ENCODE assay signal across 8 cellular contexts in the genomic region with DNA sequence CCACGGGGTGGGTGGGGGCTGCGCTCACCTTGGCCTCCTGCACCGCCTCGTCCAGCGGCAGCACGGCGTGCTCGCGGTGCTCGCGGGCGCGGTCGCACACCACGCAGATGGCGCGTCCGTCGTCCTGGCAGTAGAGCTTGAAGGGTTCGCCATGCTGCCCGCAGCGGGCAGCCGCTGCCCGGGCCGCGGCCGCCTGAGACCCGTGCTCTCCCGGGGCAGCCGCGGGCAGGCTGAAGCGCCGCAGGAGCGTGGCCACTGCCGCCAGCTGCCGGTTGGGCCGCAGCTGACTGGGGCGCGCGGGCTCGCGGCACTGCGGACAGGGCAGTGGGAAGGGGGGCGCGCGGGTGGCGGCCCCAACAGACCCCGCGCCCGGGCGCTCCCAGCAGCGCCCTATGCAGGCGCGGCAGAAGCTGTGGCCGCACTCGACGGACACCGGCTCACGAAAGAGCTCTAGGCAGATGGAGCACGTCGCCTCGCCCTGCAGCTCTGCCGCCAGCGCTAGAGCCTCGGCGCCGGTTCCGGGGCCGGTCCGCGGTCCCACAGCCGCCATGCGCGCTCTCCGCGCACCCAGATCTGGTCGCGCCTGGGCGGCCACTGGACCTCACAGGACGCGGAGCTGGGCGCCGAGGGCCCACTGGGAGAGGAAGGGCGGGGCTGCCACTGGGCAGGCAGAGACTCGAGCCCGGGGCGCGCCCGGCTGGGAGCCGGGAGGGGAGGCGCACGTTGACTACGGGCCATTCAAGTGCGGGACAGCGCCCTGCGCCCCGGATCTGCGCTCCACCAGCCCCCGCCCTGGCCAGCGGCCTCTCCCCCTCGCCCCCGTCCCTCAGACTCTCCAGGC.
DNase-seq lines count a peak whose midpoint lies in the region; ATAC-seq lines count a peak whose summit lies in the region.

A gene (minus strand): TSS at position 636 of the 841 bp plus-strand sequence. CDS start 86 bp downstream, at position 550.

- peak within 1 kb of the TSS; percentile 87 for H3K4me3 Mint-ChIP-seq in stimulated activated naive B cell treated with anti-CD40 and anti-IgM and Interleukin-4, amounts not matched to agents 10 μg/mL and 1 μg/mL and 100 μg/mL, for 72 hours

- H3K4me1 ChIP-seq in ACC112 (ENCODE audit: control insufficient read depth, insufficient read depth, low read length, unreplicated experiment) (peaks cover 4% of the 10 kb centered on the region), HUES48 (ENCODE audit: control insufficient read depth, insufficient read depth, low read length) (peaks cover 11% of the 10 kb centered on the region)

- peaks cover 45 to 60% of the 10 kb centered on the region in 2 donors for H3K4me1 Mint-ChIP-seq in stimulated activated naive B cell treated with anti-CD40 and anti-IgM and Interleukin-4, amounts not matched to agents 10 μg/mL and 1 μg/mL and 100 μg/mL, for 72 hours

- no peaks in the 10 kb centered on the region for H3K79me2 ChIP-seq in ACC112 (ENCODE audit: control insufficient read depth, insufficient read depth, low read length, unreplicated experiment)

- peak; percentile 56 for DNase-seq in astrocyte of the hippocampus (ENCODE audit: low read depth, low spot score)
- DNase-seq in islet precursor cell, result peak; percentile 68
- no peak for DNase-seq in stimulated activated naive B cell treated with anti-CD40 and anti-IgM and Interleukin-4, amounts not matched to agents 10 μg/mL and 1 μg/mL and 100 μg/mL, for 72 hours
- DNase-seq in epidermal melanocyte (ENCODE audit: insufficient read length, low spot score), result no peak
- no peak for DNase-seq in germinal center (ENCODE audit: low spot score)
- no peak for DNase-seq in SW 1271 (lab: John Stamatoyannopoulos, UW)

- H3K9ac ChIP-seq in HUES48 (ENCODE audit: low read depth, low read length), result no peak within 1 kb of the TSS

- H3K27me3 Mint-ChIP-seq in stimulated activated naive B cell treated with anti-CD40 and anti-IgM and Interleukin-4, amounts not matched to agents 10 μg/mL and 1 μg/mL and 100 μg/mL, for 72 hours, result peaks cover 30% of the 10 kb centered on the region in 2 donors

- H3K36me3 ChIP-seq in ACC112 (ENCODE audit: insufficient read depth, low read length) (no peaks in the 10 kb centered on the region), HUES48 (ENCODE audit: control insufficient read depth, insufficient read depth, low read length) (no peaks in the 10 kb centered on the region)

- peak within 1 kb of the TSS; percentile 99 for H3K27ac Mint-ChIP-seq in stimulated activated naive B cell treated with anti-CD40 and anti-IgM and Interleukin-4, amounts not matched to agents 10 μg/mL and 1 μg/mL and 100 μg/mL, for 72 hours

- peaks cover 9 to 17% of the 10 kb centered on the region in 2 donors for H3K36me3 Mint-ChIP-seq in stimulated activated naive B cell treated with anti-CD40 and anti-IgM and Interleukin-4, amounts not matched to agents 10 μg/mL and 1 μg/mL and 100 μg/mL, for 72 hours

- H3K27me3 ChIP-seq in ACC112 (ENCODE audit: insufficient read depth, low read length), result no peaks in the 10 kb centered on the region; the same call in 1 of the 2 replicates
- peaks cover 64% of the 10 kb centered on the region for H3K27me3 ChIP-seq in HUES48 (ENCODE audit: control insufficient read depth, insufficient read depth, low read length)

- H3K9me3 ChIP-seq in HUES48 (ENCODE audit: control insufficient read depth, insufficient read depth, low read length), result no peaks in the 10 kb centered on the region

- peak within 1 kb of the TSS; percentile 36 for H2AFZ ChIP-seq in ACC112 (ENCODE audit: low read length, unreplicated experiment)

- no peaks in the 10 kb centered on the region for H3K9me3 Mint-ChIP-seq in stimulated activated naive B cell treated with anti-CD40 and anti-IgM and Interleukin-4, amounts not matched to agents 10 μg/mL and 1 μg/mL and 100 μg/mL, for 72 hours

- H3K27ac ChIP-seq in ACC112 (ENCODE audit: low read depth, low read length) (no peak within 1 kb of the TSS), HUES48 (ENCODE audit: low read depth, low read length) (no peak within 1 kb of the TSS)

- H3K4me3 ChIP-seq in ACC112 (ENCODE audit: low read depth, low read length) (peak within 1 kb of the TSS; percentile 82), HUES48 (ENCODE audit: low read depth, low read length) (peak within 1 kb of the TSS; percentile 97)

- ATAC-seq in stimulated activated naive B cell treated with anti-CD40 and anti-IgM and Interleukin-4, amounts not matched to agents 10 μg/mL and 1 μg/mL and 100 μg/mL, for 72 hours (replicated peaks), result peak in 1 of 2 donors; percentile 14

Comparison
In these comparisons a context has a peak if more than half of its experiments do, and no peak if none do; other contexts are left out.
1. DNase-seq: peak in astrocyte of the hippocampus (single experiment) and islet precursor cell (single experiment); none in stimulated activated naive B cell treated with anti-CD40 and anti-IgM and Interleukin-4, amounts not matched to agents 10 μg/mL and 1 μg/mL and 100 μg/mL, for 72 hours (single experiment), epidermal melanocyte (single experiment), germinal center (single experiment) and SW 1271 (0 of 2).